Comparison of ENCODE assay signal across 1 cellular context in genomic region chr2:70248145-70248809, GRCh38.
TF ChIP-seq lines count a peak whose summit lies in the region.

TSS of gene TIA1 (minus strand) at chr2:70248628. CDS start at chr2:70248430, 198 bp downstream.

TF ChIP-seq in HepG2, 621 proteins besides CTCF, POLR2A, EP300 and RAD21 (continued from another document and continues in another):
- TF ChIP-seq ZBTB43 (CRISPR knock-in tag; conservative IDR thresholded peaks at IDR 0.05) = peak; percentile 39; the same call in 1 of the 2 replicates
- TF ChIP-seq ZNF747 (CRISPR knock-in tag; IDR thresholded peaks at IDR 0.05; ENCODE audit: borderline replicate concordance) = peak; percentile 82; the same call in 1 of the 2 replicates
- peak; percentile 96 for TF ChIP-seq TAF1 (CRISPR knock-in tag; IDR thresholded peaks at IDR 0.05)
- peak; percentile 85 for TF ChIP-seq ZNF317 (CRISPR knock-in tag; IDR thresholded peaks at IDR 0.05)
- TF ChIP-seq SOX6 (IDR thresholded peaks at IDR 0.05) = no peak
- peak; percentile 86 for TF ChIP-seq SOX6 (CRISPR knock-in tag; IDR thresholded peaks at IDR 0.05)
- peak; percentile 67; the same call in 1 of the 2 replicates for TF ChIP-seq HNF4G (IDR thresholded peaks at IDR 0.05; ENCODE audit: borderline replicate concordance, low read depth, low read length)
- peak; percentile 88 for TF ChIP-seq HNF4G (CRISPR knock-in tag; IDR thresholded peaks at IDR 0.05; ENCODE audit: borderline replicate concordance, low read depth)
- TF ChIP-seq, protein P1, sequence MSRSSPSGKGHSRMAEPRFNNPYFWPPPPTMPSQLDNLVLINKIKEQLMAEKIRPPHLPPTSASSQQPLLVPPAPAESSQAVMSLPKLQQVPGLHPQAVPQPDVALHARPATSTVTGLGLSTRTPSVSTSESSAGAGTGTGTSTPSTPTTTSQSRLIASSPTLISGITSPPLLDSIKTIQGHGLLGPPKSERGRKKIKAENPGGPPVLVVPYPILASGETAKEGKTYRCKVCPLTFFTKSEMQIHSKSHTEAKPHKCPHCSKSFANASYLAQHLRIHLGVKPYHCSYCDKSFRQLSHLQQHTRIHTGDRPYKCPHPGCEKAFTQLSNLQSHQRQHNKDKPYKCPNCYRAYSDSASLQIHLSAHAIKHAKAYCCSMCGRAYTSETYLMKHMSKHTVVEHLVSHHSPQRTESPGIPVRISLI (CRISPR knock-in tag; IDR thresholded peaks at IDR 0.05; ENCODE audit: borderline replicate concordance) = no peak
- peak; percentile 94 for TF ChIP-seq ZNF501 (CRISPR knock-in tag; IDR thresholded peaks at IDR 0.05)
- TF ChIP-seq ZNF720 (CRISPR knock-in tag; IDR thresholded peaks at IDR 0.05) = 0 out of 2 replicates have a peak, but pooled peaks have one; percentile 67
- TF ChIP-seq, protein P2, sequence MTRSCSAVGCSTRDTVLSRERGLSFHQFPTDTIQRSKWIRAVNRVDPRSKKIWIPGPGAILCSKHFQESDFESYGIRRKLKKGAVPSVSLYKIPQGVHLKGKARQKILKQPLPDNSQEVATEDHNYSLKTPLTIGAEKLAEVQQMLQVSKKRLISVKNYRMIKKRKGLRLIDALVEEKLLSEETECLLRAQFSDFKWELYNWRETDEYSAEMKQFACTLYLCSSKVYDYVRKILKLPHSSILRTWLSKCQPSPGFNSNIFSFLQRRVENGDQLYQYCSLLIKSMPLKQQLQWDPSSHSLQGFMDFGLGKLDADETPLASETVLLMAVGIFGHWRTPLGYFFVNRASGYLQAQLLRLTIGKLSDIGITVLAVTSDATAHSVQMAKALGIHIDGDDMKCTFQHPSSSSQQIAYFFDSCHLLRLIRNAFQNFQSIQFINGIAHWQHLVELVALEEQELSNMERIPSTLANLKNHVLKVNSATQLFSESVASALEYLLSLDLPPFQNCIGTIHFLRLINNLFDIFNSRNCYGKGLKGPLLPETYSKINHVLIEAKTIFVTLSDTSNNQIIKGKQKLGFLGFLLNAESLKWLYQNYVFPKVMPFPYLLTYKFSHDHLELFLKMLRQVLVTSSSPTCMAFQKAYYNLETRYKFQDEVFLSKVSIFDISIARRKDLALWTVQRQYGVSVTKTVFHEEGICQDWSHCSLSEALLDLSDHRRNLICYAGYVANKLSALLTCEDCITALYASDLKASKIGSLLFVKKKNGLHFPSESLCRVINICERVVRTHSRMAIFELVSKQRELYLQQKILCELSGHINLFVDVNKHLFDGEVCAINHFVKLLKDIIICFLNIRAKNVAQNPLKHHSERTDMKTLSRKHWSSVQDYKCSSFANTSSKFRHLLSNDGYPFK (CRISPR knock-in tag; IDR thresholded peaks at IDR 0.05; ENCODE audit: borderline replicate concordance) = peak; percentile 98
- TF ChIP-seq PCBP2 (optimal IDR thresholded peaks at IDR 0.05; ENCODE audit: low read depth, low read length, poor library complexity, severe bottlenecking) = no peak
- peak; percentile 21; the same call in 1 of the 2 replicates for TF ChIP-seq SMYD3 (CRISPR knock-in tag; IDR thresholded peaks at IDR 0.05)
- TF ChIP-seq, protein P3, sequence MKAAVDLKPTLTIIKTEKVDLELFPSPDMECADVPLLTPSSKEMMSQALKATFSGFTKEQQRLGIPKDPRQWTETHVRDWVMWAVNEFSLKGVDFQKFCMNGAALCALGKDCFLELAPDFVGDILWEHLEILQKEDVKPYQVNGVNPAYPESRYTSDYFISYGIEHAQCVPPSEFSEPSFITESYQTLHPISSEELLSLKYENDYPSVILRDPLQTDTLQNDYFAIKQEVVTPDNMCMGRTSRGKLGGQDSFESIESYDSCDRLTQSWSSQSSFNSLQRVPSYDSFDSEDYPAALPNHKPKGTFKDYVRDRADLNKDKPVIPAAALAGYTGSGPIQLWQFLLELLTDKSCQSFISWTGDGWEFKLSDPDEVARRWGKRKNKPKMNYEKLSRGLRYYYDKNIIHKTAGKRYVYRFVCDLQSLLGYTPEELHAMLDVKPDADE (CRISPR knock-in tag; IDR thresholded peaks at IDR 0.05) = no peak
- TF ChIP-seq MTF1 (CRISPR knock-in tag; IDR thresholded peaks at IDR 0.05) = no peak
- TF ChIP-seq CBFB (CRISPR knock-in tag; IDR thresholded peaks at IDR 0.05) = no peak; the same call in 1 of the 2 replicates
- peak; percentile 15; the same call in 1 of the 2 replicates for TF ChIP-seq ZNF557 (CRISPR knock-in tag; IDR thresholded peaks at IDR 0.05)
- peak; percentile 10; the same call in 1 of the 2 replicates for TF ChIP-seq BHLHE40 (IDR thresholded peaks at IDR 0.05; ENCODE audit: low read length)
- peak; percentile 83; the same call in 1 of the 2 replicates for TF ChIP-seq SNAPC2 (CRISPR knock-in tag; IDR thresholded peaks at IDR 0.05)
- TF ChIP-seq AKNA (CRISPR knock-in tag; IDR thresholded peaks at IDR 0.05; ENCODE audit: borderline replicate concordance) = peak; percentile 0; the same call in 1 of the 2 replicates
- TF ChIP-seq SATB2 (CRISPR knock-in tag; IDR thresholded peaks at IDR 0.05) = 0 out of 2 replicates have a peak, but pooled peaks have one; percentile 12
- peak; percentile 78 for TF ChIP-seq NR2F6 (IDR thresholded peaks at IDR 0.05)
- no peak; the same call in 1 of the 2 replicates for TF ChIP-seq NR2F6 (CRISPR knock-in tag; IDR thresholded peaks at IDR 0.05)
- TF ChIP-seq ARID4A (CRISPR knock-in tag; IDR thresholded peaks at IDR 0.05; ENCODE audit: borderline replicate concordance) = peak; percentile 92
- peak; percentile 81 for TF ChIP-seq ZNF563 (CRISPR knock-in tag; IDR thresholded peaks at IDR 0.05)
- peak; percentile 92 for TF ChIP-seq HNRNPLL (IDR thresholded peaks at IDR 0.05; ENCODE audit: low read depth, low read length, poor library complexity, severe bottlenecking)
- TF ChIP-seq USF2 (IDR thresholded peaks at IDR 0.05; ENCODE audit: low read depth, low read length) = peak; percentile 33
- TF ChIP-seq USF2 (CRISPR knock-in tag; IDR thresholded peaks at IDR 0.05; ENCODE audit: borderline replicate concordance) = no peak
- TF ChIP-seq RBFOX2 (IDR thresholded peaks at IDR 0.05; ENCODE audit: low read depth, low read length) = peak; percentile 92
- peak; percentile 85; the same call in 1 of the 2 replicates for TF ChIP-seq ZBTB49 (CRISPR knock-in tag; IDR thresholded peaks at IDR 0.05; ENCODE audit: borderline replicate concordance)
- no peak for TF ChIP-seq STAT5B (CRISPR knock-in tag; IDR thresholded peaks at IDR 0.05)
- TF ChIP-seq KLF12 (CRISPR knock-in tag; IDR thresholded peaks at IDR 0.05; ENCODE audit: borderline replicate concordance) = no peak
- TF ChIP-seq SMC3 (IDR thresholded peaks at IDR 0.05; ENCODE audit: low read length) = 0 out of 2 replicates have a peak, but pooled peaks have one; percentile 2
- peak; percentile 81 for TF ChIP-seq ZNF232 (CRISPR knock-in tag; IDR thresholded peaks at IDR 0.05; ENCODE audit: borderline replicate concordance)
- TF ChIP-seq CENPBD1 (CRISPR knock-in tag; IDR thresholded peaks at IDR 0.05; ENCODE audit: borderline replicate concordance, low read depth) = no peak
- TF ChIP-seq ZSCAN12 (CRISPR knock-in tag; IDR thresholded peaks at IDR 0.05) = no peak
- TF ChIP-seq ZNF768 (CRISPR knock-in tag; IDR thresholded peaks at IDR 0.05) = peak; percentile 81
- TF ChIP-seq ZNF724P (CRISPR knock-in tag; IDR thresholded peaks at IDR 0.05; ENCODE audit: borderline replicate concordance) = no peak
- TF ChIP-seq ZNF558 (CRISPR knock-in tag; IDR thresholded peaks at IDR 0.05; ENCODE audit: borderline replicate concordance) = peak; percentile 90
